ENCODE assay signal across 8 cellular contexts in genomic region chr19:48619692-48620565, GRCh38. TPM values are rescaled to one million over a fixed set of nuclear protein-coding genes. Genes with fewer than 3 reads are reported as not detected.
A peak's percentile ranks its signal among the peaks of the same experiment; 100 is the strongest.
DNase-seq lines count a peak whose midpoint lies in the region; ATAC-seq, FAIRE-seq and TF ChIP-seq lines count a peak whose summit lies in the region.

No MANE protein-coding gene starts in this region.

- DNase-seq in RWPE2 (ENCODE audit: low spot score) (no peak), trophoblast cell (no peak), GM12892 (ENCODE audit: insufficient read length) (no peak), SHP77 (lab: John Stamatoyannopoulos, UW) (no peak), HEK293T (ENCODE audit: extremely low spot score) (no peak)

- peaks cover 12% of the 10 kb centered on the region for H3K79me1 ChIP-seq in trophoblast cell (ENCODE audit: low read length)

- H4K91ac ChIP-seq in trophoblast cell (ENCODE audit: low read depth, low read length), result peak overlapping the region; percentile 87

- no peak for ATAC-seq in RWPE2 (ENCODE audit: low read depth)
- no peak for ATAC-seq in activated CD4-positive, CD25-positive, alpha-beta regulatory T cell treated with anti-CD3 and anti-CD28 coated beads, Interleukin-2, amount 50 U/mL, for 24 hours

- 27 to 30% methylated on average over 6 of the region's 6 CpGs for WGBS in esophagus, 2 donors
- WGBS in trophoblast cell (ENCODE audit: extremely low coverage, insufficient coverage, insufficient read length), result no CpG with 5 or more reads among the region's 6 CpGs

- no peak for TF ChIP-seq POLR2A in GM12892 (IDR thresholded peaks at IDR 0.05; ENCODE audit: low read depth, low read length)

- H3K36me3 ChIP-seq in ES-I3 (ENCODE audit: insufficient read depth, low read length), result peaks cover 16% of the 10 kb centered on the region
- peaks cover 40% of the 10 kb centered on the region for H3K36me3 ChIP-seq in RWPE2 (ENCODE audit: low read depth)
- peaks cover 11 to 28% of the 10 kb centered on the region in 2 donors for H3K36me3 ChIP-seq in esophagus (ENCODE audit: control insufficient read depth in 2 of 2, insufficient read depth in 2 of 2, low read length in 1 of 2)
- peaks cover 30% of the 10 kb centered on the region in 2 experiments for H3K36me3 ChIP-seq in trophoblast cell (ENCODE audit: control insufficient read depth in 1 of 2, insufficient read depth in 2 of 2, low read length in 2 of 2)

- peak overlapping the region; percentile 41 for H2BK12ac ChIP-seq in trophoblast cell (ENCODE audit: low read length)

- CTCF ChIA-PET in HEK293T (lab: Yijun Ruan, JAX), result no interaction called here

- no peak for TF ChIP-seq CTCF in RWPE2 (IDR thresholded peaks at IDR 0.05; ENCODE audit: poor library complexity, severe bottlenecking)

- peak overlapping the region; percentile 77 for H3K4me3 ChIP-seq in RWPE2 (ENCODE audit: severe bottlenecking)
- peak overlapping the region; percentile 48 to 91 for H3K4me3 ChIP-seq in esophagus (ENCODE audit: low read depth in 1 of 2, low read length in 2 of 2)
- peak overlapping the region; percentile 62 for H3K4me3 ChIP-seq in trophoblast cell (ENCODE audit: low read depth, low read length)

- H3K9me3 ChIP-seq in ES-I3 (ENCODE audit: control insufficient read depth, insufficient read depth, low read length), result no peaks in the 10 kb centered on the region
- no peaks in the 10 kb centered on the region for H3K9me3 ChIP-seq in RWPE2 (ENCODE audit: severe bottlenecking)
- no peaks in the 10 kb centered on the region for H3K9me3 ChIP-seq in esophagus (ENCODE audit: control insufficient read depth in 2 of 2, insufficient read depth in 1 of 2, low read depth in 1 of 2, low read length in 1 of 2)
- H3K9me3 ChIP-seq in trophoblast cell (ENCODE audit: insufficient read depth, low read depth, low read length), result peaks cover 2% of the 10 kb centered on the region

- H3K79me2 ChIP-seq in trophoblast cell (ENCODE audit: control insufficient read depth, insufficient read depth, low read length, poor library complexity), result peaks cover 16% of the 10 kb centered on the region

- H3K27ac ChIP-seq in RWPE2 (ENCODE audit: poor library complexity, severe bottlenecking) (peak overlapping the region; percentile 78), esophagus (ENCODE audit: low read depth in 2 of 2, low read length in 1 of 2) (peak overlapping the region; percentile 93 to 98), trophoblast cell (ENCODE audit: low read depth, low read length) (peak overlapping the region; percentile 39)

- peaks cover 20% of the 10 kb centered on the region; the same call in 1 of the 2 replicates for H3K4me1 ChIP-seq in ES-I3 (ENCODE audit: insufficient read depth, low read length)
- peaks cover 29% of the 10 kb centered on the region for H3K4me1 ChIP-seq in RWPE2 (ENCODE audit: insufficient read depth, poor library complexity, severe bottlenecking)
- H3K4me1 ChIP-seq in esophagus (ENCODE audit: control insufficient read depth in 2 of 2, insufficient read depth in 2 of 2, low read length in 1 of 2), result peaks cover 0 to 22% of the 10 kb centered on the region in 2 donors
- peaks cover 7 to 19% of the 10 kb centered on the region in 2 experiments for H3K4me1 ChIP-seq in trophoblast cell (ENCODE audit: control insufficient read depth in 1 of 2, insufficient read depth in 2 of 2, low read length in 2 of 2)

- peak overlapping the region; percentile 66 for H4K12ac ChIP-seq in trophoblast cell (ENCODE audit: low read depth, low read length)

- peak overlapping the region; percentile 35 for H2BK5ac ChIP-seq in trophoblast cell (ENCODE audit: low read depth, low read length, poor library complexity)

- peak overlapping the region; percentile 66 for H3K4ac ChIP-seq in trophoblast cell (ENCODE audit: low read depth, low read length)

- no peak for FAIRE-seq in GM12892 (lab: Jason Lieb, UNC)

- H3K23ac ChIP-seq in trophoblast cell (ENCODE audit: low read length), result peak overlapping the region; percentile 34

- H2BK120ac ChIP-seq in trophoblast cell (ENCODE audit: insufficient read depth, low read length, poor library complexity), result peak overlapping the region; percentile 23

- H3K14ac ChIP-seq in trophoblast cell (ENCODE audit: low read length), result peak overlapping the region; percentile 73

- H2AK5ac ChIP-seq in trophoblast cell (ENCODE audit: low read length), result peak overlapping the region; percentile 69

- H3K27me3 ChIP-seq in RWPE2 (ENCODE audit: insufficient read depth, poor library complexity, severe bottlenecking), result no peaks in the 10 kb centered on the region
- H3K27me3 ChIP-seq in esophagus (ENCODE audit: control insufficient read depth in 1 of 2, insufficient read depth in 2 of 2, low read length in 2 of 2), result no peaks in the 10 kb centered on the region
- no peaks in the 10 kb centered on the region for H3K27me3 ChIP-seq in trophoblast cell (ENCODE audit: insufficient read depth, low read length)

- H3K4me2 ChIP-seq in trophoblast cell (ENCODE audit: low read length), result peak overlapping the region; percentile 62

- peak overlapping the region; percentile 37 for H2AFZ ChIP-seq in trophoblast cell (ENCODE audit: insufficient read depth, low read length, poor library complexity)

- peak overlapping the region; percentile 87 for H4K8ac ChIP-seq in trophoblast cell (ENCODE audit: low read depth, low read length)

- POLR2A ChIA-PET in HEK293T (lab: Yijun Ruan, JAX), result interaction anchor here (0.8 to 4.5 kb wide), 32 partner anchors 8 to 295 kb away, joined by 3 to 88 read pairs (median 4); partner anchors contain the start of genes BCAT2, CA11, DBP and EMP3

- peak overlapping the region; percentile 87 for H3K9ac ChIP-seq in ES-I3 (ENCODE audit: low read depth, low read length)
- peak overlapping the region; percentile 60 for H3K9ac ChIP-seq in trophoblast cell (ENCODE audit: low read length)

- peak overlapping the region; percentile 40 for H3K18ac ChIP-seq in trophoblast cell (ENCODE audit: low read length)

TF ChIP-seq in HEK293T, 16 proteins besides CTCF, POLR2A, EP300 and RAD21:
- TF ChIP-seq ZNF384 (IDR thresholded peaks at IDR 0.05) (no peak), CTBP1 (IDR thresholded peaks at IDR 0.05; ENCODE audit: borderline replicate concordance) (no peak), TARDBP (IDR thresholded peaks at IDR 0.05) (no peak), PKNOX1 (IDR thresholded peaks at IDR 0.05) (no peak)

RNA-seq across cellular contexts. Expression of gene SPHK2, which starts 0.6 kb away (rescaled TPM):
- 10 to 100 TPM in 1 of 2 donors, 1 to 10 TPM in 1; 9.0 to 15.5 TPM for polyA plus RNA-seq in esophagus
- 14.1 and 14.9 TPM in 2 replicates for polyA plus RNA-seq in trophoblast cell (2013)
- polyA plus RNA-seq in GM12892 (2012; ENCODE audit: missing spikeins), result 7.0 TPM

RNA-seq across cellular contexts. Expression of gene RPL18, which starts 1.0 kb away (rescaled TPM):
- 1,000 to 10,000 TPM; 2,667 to 2,860 TPM for polyA plus RNA-seq in esophagus
- 1,727 and 1,729 TPM in 2 replicates for polyA plus RNA-seq in trophoblast cell (2013)
- 2,410 TPM for polyA plus RNA-seq in GM12892 (2012; ENCODE audit: missing spikeins)

RNA-seq across cellular contexts. Expression of gene FAM83E, which starts 5.1 kb away (rescaled TPM):
- 10 to 100 TPM in 1 of 2 donors, 1 to 10 TPM in 1; 6.5 to 26.7 TPM for polyA plus RNA-seq in esophagus
- 0.07 TPM in 2 replicates for polyA plus RNA-seq in trophoblast cell (2013)
- 0.93 TPM for polyA plus RNA-seq in GM12892 (2012; ENCODE audit: missing spikeins)

RNA-seq across cellular contexts. Expression of gene SPACA4, which starts 13.4 kb away (rescaled TPM):
- polyA plus RNA-seq in esophagus, result 1 to 10 TPM; 1.2 to 1.9 TPM
- not detected in 2 replicates for polyA plus RNA-seq in trophoblast cell (2013)
- not detected for polyA plus RNA-seq in GM12892 (2012; ENCODE audit: missing spikeins)

RNA-seq across cellular contexts. Expression of gene DBP, which starts 17.2 kb away (rescaled TPM):
- 10 to 100 TPM in 1 of 2 donors, 1 to 10 TPM in 1; 8.9 to 13.3 TPM for polyA plus RNA-seq in esophagus
- 0.90 and 0.94 TPM in 2 replicates for polyA plus RNA-seq in trophoblast cell (2013)
- 8.0 TPM for polyA plus RNA-seq in GM12892 (2012; ENCODE audit: missing spikeins)

Comparison
In these comparisons a context has a peak if more than half of its experiments do, and no peak if none do; other contexts are left out.
1. H3K27ac ChIP-seq: peak in every context shown above with its lines; median percentile 96 in esophagus; 78 in RWPE2; 39 in trophoblast cell.